Comparison of ENCODE assay signal across 1 cellular context in the genomic region with DNA sequence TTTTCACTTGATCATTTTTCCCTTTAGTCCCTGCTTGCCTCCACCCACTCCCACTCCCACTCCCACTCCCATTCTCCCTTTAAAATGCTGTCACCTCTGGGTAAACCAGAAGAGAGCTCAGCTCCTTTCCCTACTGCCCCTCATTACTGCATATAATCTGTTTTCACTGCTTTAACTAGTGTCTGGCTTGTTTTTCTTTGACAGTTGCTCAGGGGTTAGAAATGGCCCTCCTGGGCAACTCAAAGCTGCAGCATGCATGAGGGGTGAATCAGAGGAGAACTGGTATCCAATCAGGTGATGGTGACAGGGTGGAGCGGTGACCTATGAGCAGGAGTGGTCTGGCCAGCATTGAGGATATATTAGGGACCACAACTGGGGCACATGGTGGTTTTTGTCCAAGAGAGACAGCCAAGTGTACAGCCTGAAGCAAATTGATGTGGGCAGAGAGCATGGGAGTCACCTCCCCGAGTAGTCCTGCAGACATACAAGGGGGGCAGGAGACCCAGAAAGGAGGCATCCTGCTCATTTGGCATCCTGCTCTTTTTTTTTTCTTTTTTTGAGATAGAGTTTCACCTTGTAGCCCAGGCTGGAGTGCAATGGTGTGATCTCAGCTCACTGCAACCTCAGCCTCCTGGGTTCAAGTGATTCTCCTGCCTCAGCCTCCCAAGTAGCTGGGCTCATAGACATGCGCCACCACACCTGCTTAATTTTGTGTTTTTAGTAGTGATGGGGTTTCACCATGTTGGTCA.
TF ChIP-seq lines count a peak whose summit lies in the region.

No MANE protein-coding gene starts in this region.

TF ChIP-seq in HepG2, 621 proteins besides CTCF, POLR2A, EP300 and RAD21 (continued from another document and continues in another):
- 0 out of 2 replicates have a peak, but pooled peaks have one; percentile 16 for TF ChIP-seq JUND (CRISPR knock-in tag; IDR thresholded peaks at IDR 0.05)
- TF ChIP-seq ZNF607 (CRISPR knock-in tag; IDR thresholded peaks at IDR 0.05; ENCODE audit: borderline replicate concordance), result 0 out of 2 replicates have a peak, but pooled peaks have one; percentile 63
- TF ChIP-seq ZNF24 (IDR thresholded peaks at IDR 0.05), result no peak
- no peak for TF ChIP-seq SOX6 (IDR thresholded peaks at IDR 0.05)
- no peak for TF ChIP-seq SOX6 (CRISPR knock-in tag; IDR thresholded peaks at IDR 0.05)
- TF ChIP-seq ZNF678 (CRISPR knock-in tag; IDR thresholded peaks at IDR 0.05), result peak; percentile 54; the same call in 1 of the 2 replicates
- peak; percentile 68; the same call in 1 of the 2 replicates for TF ChIP-seq ZSCAN30 (CRISPR knock-in tag; IDR thresholded peaks at IDR 0.05)
- 0 out of 2 replicates have a peak, but pooled peaks have one; percentile 20 for TF ChIP-seq CEBPG (CRISPR knock-in tag; IDR thresholded peaks at IDR 0.05)
- peak; percentile 69; the same call in 1 of the 2 replicates for TF ChIP-seq ZNF616 (CRISPR knock-in tag; IDR thresholded peaks at IDR 0.05; ENCODE audit: low read depth)
- TF ChIP-seq GATAD2A (CRISPR knock-in tag; IDR thresholded peaks at IDR 0.05), result peak; percentile 14; the same call in 1 of the 2 replicates
- TF ChIP-seq, protein P1, sequence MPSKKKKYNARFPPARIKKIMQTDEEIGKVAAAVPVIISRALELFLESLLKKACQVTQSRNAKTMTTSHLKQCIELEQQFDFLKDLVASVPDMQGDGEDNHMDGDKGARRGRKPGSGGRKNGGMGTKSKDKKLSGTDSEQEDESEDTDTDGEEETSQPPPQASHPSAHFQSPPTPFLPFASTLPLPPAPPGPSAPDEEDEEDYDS (CRISPR knock-in tag; IDR thresholded peaks at IDR 0.05), result peak; percentile 99
- no peak for TF ChIP-seq ZNF879 (CRISPR knock-in tag; IDR thresholded peaks at IDR 0.05)
- no peak for TF ChIP-seq SRSF1 (optimal IDR thresholded peaks at IDR 0.05; ENCODE audit: low read depth, low read length)
- no peak for TF ChIP-seq BRD4 (CRISPR knock-in tag; IDR thresholded peaks at IDR 0.05)
- TF ChIP-seq ZNF367 (CRISPR knock-in tag; IDR thresholded peaks at IDR 0.05; ENCODE audit: borderline replicate concordance), result no peak
- TF ChIP-seq ZNF10 (CRISPR knock-in tag; IDR thresholded peaks at IDR 0.05; ENCODE audit: borderline replicate concordance, low read depth), result no peak
- TF ChIP-seq, protein P2, sequence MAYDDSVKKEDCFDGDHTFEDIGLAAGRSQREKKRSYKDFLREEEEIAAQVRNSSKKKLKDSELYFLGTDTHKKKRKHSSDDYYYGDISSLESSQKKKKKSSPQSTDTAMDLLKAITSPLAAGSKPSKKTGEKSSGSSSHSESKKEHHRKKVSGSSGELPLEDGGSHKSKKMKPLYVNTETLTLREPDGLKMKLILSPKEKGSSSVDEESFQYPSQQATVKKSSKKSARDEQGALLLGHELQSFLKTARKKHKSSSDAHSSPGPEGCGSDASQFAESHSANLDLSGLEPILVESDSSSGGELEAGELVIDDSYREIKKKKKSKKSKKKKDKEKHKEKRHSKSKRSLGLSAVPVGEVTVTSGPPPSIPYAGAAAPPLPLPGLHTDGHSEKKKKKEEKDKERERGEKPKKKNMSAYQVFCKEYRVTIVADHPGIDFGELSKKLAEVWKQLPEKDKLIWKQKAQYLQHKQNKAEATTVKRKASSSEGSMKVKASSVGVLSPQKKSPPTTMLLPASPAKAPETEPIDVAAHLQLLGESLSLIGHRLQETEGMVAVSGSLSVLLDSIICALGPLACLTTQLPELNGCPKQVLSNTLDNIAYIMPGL (CRISPR knock-in tag; IDR thresholded peaks at IDR 0.05; ENCODE audit: borderline replicate concordance in 1 of 2, low read depth in 1 of 2), result no peak; a peak in 1 of 4 replicates
- peak; percentile 68; the same call in 1 of the 2 replicates for TF ChIP-seq JUNB (CRISPR knock-in tag; IDR thresholded peaks at IDR 0.05; ENCODE audit: borderline replicate concordance)
- peak; percentile 49; the same call in 1 of the 2 replicates for TF ChIP-seq SIN3A (IDR thresholded peaks at IDR 0.05; ENCODE audit: borderline replicate concordance, low read depth, low read length)
- peak; percentile 57; the same call in 1 of the 2 replicates for TF ChIP-seq ZNF276 (CRISPR knock-in tag; IDR thresholded peaks at IDR 0.05; ENCODE audit: low read depth)
- peak; percentile 48; the same call in 1 of the 2 replicates for TF ChIP-seq TAF1 (CRISPR knock-in tag; IDR thresholded peaks at IDR 0.05)
- TF ChIP-seq RXRA (CRISPR knock-in tag; IDR thresholded peaks at IDR 0.05), result 0 out of 2 replicates have a peak, but pooled peaks have one; percentile 33
- TF ChIP-seq SMAD9 (CRISPR knock-in tag; IDR thresholded peaks at IDR 0.05), result no peak
- peak; percentile 45; the same call in 1 of the 2 replicates for TF ChIP-seq ELF4 (CRISPR knock-in tag; IDR thresholded peaks at IDR 0.05; ENCODE audit: borderline replicate concordance)
- TF ChIP-seq EZH2 (conservative IDR thresholded peaks at IDR 0.05; ENCODE audit: low read depth, low read length), result no peak
- peak; percentile 62; the same call in 1 of the 2 replicates for TF ChIP-seq REL (CRISPR knock-in tag; conservative IDR thresholded peaks at IDR 0.05)
- TF ChIP-seq MXD4 (CRISPR knock-in tag; IDR thresholded peaks at IDR 0.05), result no peak
- no peak for TF ChIP-seq KAT7 (CRISPR knock-in tag; IDR thresholded peaks at IDR 0.05; ENCODE audit: borderline replicate concordance)
- peak; percentile 20; the same call in 1 of the 3 replicates for TF ChIP-seq MXI1 (IDR thresholded peaks at IDR 0.05; ENCODE audit: borderline replicate concordance, low read depth, low read length)
- TF ChIP-seq GTF3A (CRISPR knock-in tag; conservative IDR thresholded peaks at IDR 0.05), result no peak; the same call in 1 of the 2 replicates
- TF ChIP-seq ZBTB8A (CRISPR knock-in tag; IDR thresholded peaks at IDR 0.05; ENCODE audit: borderline replicate concordance, low read depth), result no peak
- TF ChIP-seq, protein P3, sequence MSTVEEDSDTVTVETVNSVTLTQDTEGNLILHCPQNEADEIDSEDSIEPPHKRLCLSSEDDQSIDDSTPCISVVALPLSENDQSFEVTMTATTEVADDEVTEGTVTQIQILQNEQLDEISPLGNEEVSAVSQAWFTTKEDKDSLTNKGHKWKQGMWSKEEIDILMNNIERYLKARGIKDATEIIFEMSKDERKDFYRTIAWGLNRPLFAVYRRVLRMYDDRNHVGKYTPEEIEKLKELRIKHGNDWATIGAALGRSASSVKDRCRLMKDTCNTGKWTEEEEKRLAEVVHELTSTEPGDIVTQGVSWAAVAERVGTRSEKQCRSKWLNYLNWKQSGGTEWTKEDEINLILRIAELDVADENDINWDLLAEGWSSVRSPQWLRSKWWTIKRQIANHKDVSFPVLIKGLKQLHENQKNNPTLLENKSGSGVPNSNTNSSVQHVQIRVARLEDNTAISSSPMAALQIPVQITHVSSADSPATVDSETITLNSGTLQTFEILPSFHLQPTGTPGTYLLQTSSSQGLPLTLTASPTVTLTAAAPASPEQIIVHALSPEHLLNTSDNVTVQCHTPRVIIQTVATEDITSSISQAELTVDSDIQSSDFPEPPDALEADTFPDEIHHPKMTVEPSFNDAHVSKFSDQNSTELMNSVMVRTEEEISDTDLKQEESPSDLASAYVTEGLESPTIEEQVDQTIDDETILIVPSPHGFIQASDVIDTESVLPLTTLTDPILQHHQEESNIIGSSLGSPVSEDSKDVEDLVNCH (CRISPR knock-in tag; IDR thresholded peaks at IDR 0.05), result 0 out of 2 replicates have a peak, but pooled peaks have one; percentile 40
- TF ChIP-seq SP4 (CRISPR knock-in tag; IDR thresholded peaks at IDR 0.05), result peak; percentile 49; the same call in 1 of the 2 replicates
- peak; percentile 13; the same call in 1 of the 2 replicates for TF ChIP-seq ELF3 (CRISPR knock-in tag; IDR thresholded peaks at IDR 0.05)
- TF ChIP-seq ZNF773 (CRISPR knock-in tag; IDR thresholded peaks at IDR 0.05; ENCODE audit: borderline replicate concordance), result no peak
- TF ChIP-seq ZNF292 (CRISPR knock-in tag; IDR thresholded peaks at IDR 0.05; ENCODE audit: borderline replicate concordance, low read depth), result peak; percentile 16; the same call in 1 of the 2 replicates
- TF ChIP-seq, protein P4, sequence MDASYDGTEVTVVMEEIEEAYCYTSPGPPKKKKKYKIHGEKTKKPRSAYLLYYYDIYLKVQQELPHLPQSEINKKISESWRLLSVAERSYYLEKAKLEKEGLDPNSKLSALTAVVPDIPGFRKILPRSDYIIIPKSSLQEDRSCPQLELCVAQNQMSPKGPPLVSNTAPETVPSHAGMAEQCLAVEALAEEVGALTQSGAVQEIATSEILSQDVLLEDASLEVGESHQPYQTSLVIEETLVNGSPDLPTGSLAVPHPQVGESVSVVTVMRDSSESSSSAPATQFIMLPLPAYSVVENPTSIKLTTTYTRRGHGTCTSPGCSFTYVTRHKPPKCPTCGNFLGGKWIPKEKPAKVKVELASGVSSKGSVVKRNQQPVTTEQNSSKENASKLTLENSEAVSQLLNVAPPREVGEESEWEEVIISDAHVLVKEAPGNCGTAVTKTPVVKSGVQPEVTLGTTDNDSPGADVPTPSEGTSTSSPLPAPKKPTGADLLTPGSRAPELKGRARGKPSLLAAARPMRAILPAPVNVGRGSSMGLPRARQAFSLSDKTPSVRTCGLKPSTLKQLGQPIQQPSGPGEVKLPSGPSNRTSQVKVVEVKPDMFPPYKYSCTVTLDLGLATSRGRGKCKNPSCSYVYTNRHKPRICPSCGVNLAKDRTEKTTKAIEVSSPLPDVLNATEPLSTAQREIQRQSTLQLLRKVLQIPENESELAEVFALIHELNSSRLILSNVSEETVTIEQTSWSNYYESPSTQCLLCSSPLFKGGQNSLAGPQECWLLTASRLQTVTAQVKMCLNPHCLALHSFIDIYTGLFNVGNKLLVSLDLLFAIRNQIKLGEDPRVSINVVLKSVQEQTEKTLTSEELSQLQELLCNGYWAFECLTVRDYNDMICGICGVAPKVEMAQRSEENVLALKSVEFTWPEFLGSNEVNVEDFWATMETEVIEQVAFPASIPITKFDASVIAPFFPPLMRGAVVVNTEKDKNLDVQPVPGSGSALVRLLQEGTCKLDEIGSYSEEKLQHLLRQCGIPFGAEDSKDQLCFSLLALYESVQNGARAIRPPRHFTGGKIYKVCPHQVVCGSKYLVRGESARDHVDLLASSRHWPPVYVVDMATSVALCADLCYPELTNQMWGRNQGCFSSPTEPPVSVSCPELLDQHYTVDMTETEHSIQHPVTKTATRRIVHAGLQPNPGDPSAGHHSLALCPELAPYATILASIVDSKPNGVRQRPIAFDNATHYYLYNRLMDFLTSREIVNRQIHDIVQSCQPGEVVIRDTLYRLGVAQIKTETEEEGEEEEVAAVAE (CRISPR knock-in tag; IDR thresholded peaks at IDR 0.05; ENCODE audit: borderline replicate concordance), result peak; percentile 42; the same call in 1 of the 2 replicates
- TF ChIP-seq YY1 (IDR thresholded peaks at IDR 0.05; ENCODE audit: insufficient read depth, insufficient replicate concordance, low read depth, low read length), result no peak
- TF ChIP-seq POLR2G (IDR thresholded peaks at IDR 0.05; ENCODE audit: low read depth, low read length), result peak; percentile 73
- TF ChIP-seq ZBTB7B (CRISPR knock-in tag; IDR thresholded peaks at IDR 0.05), result 0 out of 2 replicates have a peak, but pooled peaks have one; percentile 49
- no peak for TF ChIP-seq CEBPB (IDR thresholded peaks at IDR 0.05; ENCODE audit: borderline replicate concordance, low read depth, low read length)
- no peak for TF ChIP-seq NONO (IDR thresholded peaks at IDR 0.05)
- 0 out of 2 replicates have a peak, but pooled peaks have one; percentile 24 for TF ChIP-seq NONO (CRISPR knock-in tag; conservative IDR thresholded peaks at IDR 0.05)
- 0 out of 2 replicates have a peak, but pooled peaks have one; percentile 25 for TF ChIP-seq ZZZ3 (CRISPR knock-in tag; IDR thresholded peaks at IDR 0.05; ENCODE audit: borderline replicate concordance)
- peak; percentile 37 for TF ChIP-seq PCBP2 (optimal IDR thresholded peaks at IDR 0.05; ENCODE audit: low read depth, low read length, poor library complexity, severe bottlenecking)
- TF ChIP-seq, protein P5, sequence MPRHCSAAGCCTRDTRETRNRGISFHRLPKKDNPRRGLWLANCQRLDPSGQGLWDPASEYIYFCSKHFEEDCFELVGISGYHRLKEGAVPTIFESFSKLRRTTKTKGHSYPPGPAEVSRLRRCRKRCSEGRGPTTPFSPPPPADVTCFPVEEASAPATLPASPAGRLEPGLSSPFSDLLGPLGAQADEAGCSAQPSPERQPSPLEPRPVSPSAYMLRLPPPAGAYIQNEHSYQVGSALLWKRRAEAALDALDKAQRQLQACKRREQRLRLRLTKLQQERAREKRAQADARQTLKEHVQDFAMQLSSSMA (CRISPR knock-in tag; IDR thresholded peaks at IDR 0.05), result 0 out of 2 replicates have a peak, but pooled peaks have one; percentile 63
- TF ChIP-seq, protein P6, sequence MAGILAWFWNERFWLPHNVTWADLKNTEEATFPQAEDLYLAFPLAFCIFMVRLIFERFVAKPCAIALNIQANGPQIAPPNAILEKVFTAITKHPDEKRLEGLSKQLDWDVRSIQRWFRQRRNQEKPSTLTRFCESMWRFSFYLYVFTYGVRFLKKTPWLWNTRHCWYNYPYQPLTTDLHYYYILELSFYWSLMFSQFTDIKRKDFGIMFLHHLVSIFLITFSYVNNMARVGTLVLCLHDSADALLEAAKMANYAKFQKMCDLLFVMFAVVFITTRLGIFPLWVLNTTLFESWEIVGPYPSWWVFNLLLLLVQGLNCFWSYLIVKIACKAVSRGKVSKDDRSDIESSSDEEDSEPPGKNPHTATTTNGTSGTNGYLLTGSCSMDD (CRISPR knock-in tag; IDR thresholded peaks at IDR 0.05), result no peak
- no peak for TF ChIP-seq MAZ (IDR thresholded peaks at IDR 0.05; ENCODE audit: borderline replicate concordance, low read depth, low read length)
- TF ChIP-seq MAZ (CRISPR knock-in tag; IDR thresholded peaks at IDR 0.05; ENCODE audit: low read depth), result peak; percentile 33; the same call in 1 of the 2 replicates
- 0 out of 2 replicates have a peak, but pooled peaks have one; percentile 1 for TF ChIP-seq RBFOX2 (IDR thresholded peaks at IDR 0.05; ENCODE audit: low read depth, low read length)
- 0 out of 2 replicates have a peak, but pooled peaks have one; percentile 9 for TF ChIP-seq ZMAT5 (CRISPR knock-in tag; IDR thresholded peaks at IDR 0.05; ENCODE audit: borderline replicate concordance, low read depth)
- 0 out of 2 replicates have a peak, but pooled peaks have one; percentile 46 for TF ChIP-seq ZNF468 (CRISPR knock-in tag; IDR thresholded peaks at IDR 0.05)
- TF ChIP-seq ZNF747 (CRISPR knock-in tag; IDR thresholded peaks at IDR 0.05; ENCODE audit: borderline replicate concordance), result peak; percentile 51; the same call in 1 of the 2 replicates
- no peak for TF ChIP-seq RFX3 (CRISPR knock-in tag; IDR thresholded peaks at IDR 0.05)
